ENCODE assay signal across 2 cellular contexts in the genomic region with DNA sequence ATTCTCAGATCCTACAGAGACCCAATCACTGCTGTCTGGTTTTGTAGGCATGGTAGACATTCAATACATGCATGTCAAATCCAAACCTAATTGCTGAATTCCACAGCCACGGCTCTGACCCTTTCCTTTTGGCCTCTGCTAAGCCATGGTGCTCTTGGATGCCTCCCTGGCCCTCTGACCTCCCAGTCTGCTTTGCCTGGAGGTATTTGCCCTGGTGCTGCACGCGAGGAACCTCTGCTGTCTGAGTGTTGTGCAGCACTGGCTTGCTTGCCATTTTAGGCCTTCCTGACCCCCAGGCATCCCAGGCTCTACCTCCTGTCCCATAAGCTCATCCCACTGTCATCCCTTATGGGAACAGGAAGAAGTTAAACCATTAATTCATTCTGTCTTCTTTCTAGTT.
TF ChIP-seq lines count a peak whose summit lies in the region.

No MANE protein-coding gene starts in this region.

TF ChIP-seq in SK-N-SH, 30 proteins besides CTCF, POLR2A, EP300 and RAD21 (continued from another document):
- TF ChIP-seq, protein P1, sequence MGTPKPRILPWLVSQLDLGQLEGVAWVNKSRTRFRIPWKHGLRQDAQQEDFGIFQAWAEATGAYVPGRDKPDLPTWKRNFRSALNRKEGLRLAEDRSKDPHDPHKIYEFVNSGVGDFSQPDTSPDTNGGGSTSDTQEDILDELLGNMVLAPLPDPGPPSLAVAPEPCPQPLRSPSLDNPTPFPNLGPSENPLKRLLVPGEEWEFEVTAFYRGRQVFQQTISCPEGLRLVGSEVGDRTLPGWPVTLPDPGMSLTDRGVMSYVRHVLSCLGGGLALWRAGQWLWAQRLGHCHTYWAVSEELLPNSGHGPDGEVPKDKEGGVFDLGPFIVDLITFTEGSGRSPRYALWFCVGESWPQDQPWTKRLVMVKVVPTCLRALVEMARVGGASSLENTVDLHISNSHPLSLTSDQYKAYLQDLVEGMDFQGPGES (IDR thresholded peaks at IDR 0.05; ENCODE audit: low read depth, low read length), result no peak
- TF ChIP-seq, protein P2, sequence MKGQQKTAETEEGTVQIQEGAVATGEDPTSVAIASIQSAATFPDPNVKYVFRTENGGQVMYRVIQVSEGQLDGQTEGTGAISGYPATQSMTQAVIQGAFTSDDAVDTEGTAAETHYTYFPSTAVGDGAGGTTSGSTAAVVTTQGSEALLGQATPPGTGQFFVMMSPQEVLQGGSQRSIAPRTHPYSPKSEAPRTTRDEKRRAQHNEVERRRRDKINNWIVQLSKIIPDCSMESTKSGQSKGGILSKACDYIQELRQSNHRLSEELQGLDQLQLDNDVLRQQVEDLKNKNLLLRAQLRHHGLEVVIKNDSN (IDR thresholded peaks at IDR 0.05; ENCODE audit: borderline replicate concordance, low read depth), result no peak
- TF ChIP-seq ZBTB33 (IDR thresholded peaks at IDR 0.05; ENCODE audit: borderline replicate concordance, low read depth) (no peak), FOXJ3 (CRISPR knock-in tag; IDR thresholded peaks at IDR 0.05) (no peak), FOSL2 (IDR thresholded peaks at IDR 0.05; ENCODE audit: borderline replicate concordance, low read depth) (no peak), FOXM1 (IDR thresholded peaks at IDR 0.05; ENCODE audit: low read depth) (no peak)
- TF ChIP-seq, protein P3, sequence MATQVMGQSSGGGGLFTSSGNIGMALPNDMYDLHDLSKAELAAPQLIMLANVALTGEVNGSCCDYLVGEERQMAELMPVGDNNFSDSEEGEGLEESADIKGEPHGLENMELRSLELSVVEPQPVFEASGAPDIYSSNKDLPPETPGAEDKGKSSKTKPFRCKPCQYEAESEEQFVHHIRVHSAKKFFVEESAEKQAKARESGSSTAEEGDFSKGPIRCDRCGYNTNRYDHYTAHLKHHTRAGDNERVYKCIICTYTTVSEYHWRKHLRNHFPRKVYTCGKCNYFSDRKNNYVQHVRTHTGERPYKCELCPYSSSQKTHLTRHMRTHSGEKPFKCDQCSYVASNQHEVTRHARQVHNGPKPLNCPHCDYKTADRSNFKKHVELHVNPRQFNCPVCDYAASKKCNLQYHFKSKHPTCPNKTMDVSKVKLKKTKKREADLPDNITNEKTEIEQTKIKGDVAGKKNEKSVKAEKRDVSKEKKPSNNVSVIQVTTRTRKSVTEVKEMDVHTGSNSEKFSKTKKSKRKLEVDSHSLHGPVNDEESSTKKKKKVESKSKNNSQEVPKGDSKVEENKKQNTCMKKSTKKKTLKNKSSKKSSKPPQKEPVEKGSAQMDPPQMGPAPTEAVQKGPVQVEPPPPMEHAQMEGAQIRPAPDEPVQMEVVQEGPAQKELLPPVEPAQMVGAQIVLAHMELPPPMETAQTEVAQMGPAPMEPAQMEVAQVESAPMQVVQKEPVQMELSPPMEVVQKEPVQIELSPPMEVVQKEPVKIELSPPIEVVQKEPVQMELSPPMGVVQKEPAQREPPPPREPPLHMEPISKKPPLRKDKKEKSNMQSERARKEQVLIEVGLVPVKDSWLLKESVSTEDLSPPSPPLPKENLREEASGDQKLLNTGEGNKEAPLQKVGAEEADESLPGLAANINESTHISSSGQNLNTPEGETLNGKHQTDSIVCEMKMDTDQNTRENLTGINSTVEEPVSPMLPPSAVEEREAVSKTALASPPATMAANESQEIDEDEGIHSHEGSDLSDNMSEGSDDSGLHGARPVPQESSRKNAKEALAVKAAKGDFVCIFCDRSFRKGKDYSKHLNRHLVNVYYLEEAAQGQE (IDR thresholded peaks at IDR 0.05; ENCODE audit: low read depth, low read length), result no peak

TF ChIP-seq in SK-N-SH treated with all-trans-retinoic acid at 6 μM for 48 hours, 23 proteins besides CTCF, POLR2A, EP300 and RAD21 (continued from another document):
- TF ChIP-seq, protein P4, sequence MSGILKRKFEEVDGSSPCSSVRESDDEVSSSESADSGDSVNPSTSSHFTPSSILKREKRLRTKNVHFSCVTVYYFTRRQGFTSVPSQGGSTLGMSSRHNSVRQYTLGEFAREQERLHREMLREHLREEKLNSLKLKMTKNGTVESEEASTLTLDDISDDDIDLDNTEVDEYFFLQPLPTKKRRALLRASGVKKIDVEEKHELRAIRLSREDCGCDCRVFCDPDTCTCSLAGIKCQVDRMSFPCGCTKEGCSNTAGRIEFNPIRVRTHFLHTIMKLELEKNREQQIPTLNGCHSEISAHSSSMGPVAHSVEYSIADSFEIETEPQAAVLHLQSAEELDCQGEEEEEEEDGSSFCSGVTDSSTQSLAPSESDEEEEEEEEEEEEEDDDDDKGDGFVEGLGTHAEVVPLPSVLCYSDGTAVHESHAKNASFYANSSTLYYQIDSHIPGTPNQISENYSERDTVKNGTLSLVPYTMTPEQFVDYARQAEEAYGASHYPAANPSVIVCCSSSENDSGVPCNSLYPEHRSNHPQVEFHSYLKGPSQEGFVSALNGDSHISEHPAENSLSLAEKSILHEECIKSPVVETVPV (CRISPR knock-in tag; IDR thresholded peaks at IDR 0.05), result no peak
- TF ChIP-seq RARB (CRISPR knock-in tag; IDR thresholded peaks at IDR 0.05), result no peak
- TF ChIP-seq, protein P5, sequence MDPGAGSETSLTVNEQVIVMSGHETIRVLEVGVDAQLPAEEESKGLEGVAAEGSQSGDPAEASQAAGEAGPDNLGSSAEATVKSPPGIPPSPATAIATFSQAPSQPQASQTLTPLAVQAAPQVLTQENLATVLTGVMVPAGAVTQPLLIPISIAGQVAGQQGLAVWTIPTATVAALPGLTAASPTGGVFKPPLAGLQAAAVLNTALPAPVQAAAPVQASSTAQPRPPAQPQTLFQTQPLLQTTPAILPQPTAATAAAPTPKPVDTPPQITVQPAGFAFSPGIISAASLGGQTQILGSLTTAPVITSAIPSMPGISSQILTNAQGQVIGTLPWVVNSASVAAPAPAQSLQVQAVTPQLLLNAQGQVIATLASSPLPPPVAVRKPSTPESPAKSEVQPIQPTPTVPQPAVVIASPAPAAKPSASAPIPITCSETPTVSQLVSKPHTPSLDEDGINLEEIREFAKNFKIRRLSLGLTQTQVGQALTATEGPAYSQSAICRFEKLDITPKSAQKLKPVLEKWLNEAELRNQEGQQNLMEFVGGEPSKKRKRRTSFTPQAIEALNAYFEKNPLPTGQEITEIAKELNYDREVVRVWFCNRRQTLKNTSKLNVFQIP (CRISPR knock-in tag; IDR thresholded peaks at IDR 0.05; ENCODE audit: borderline replicate concordance, low read depth), result no peak
- no peak for TF ChIP-seq PPARA (CRISPR knock-in tag; IDR thresholded peaks at IDR 0.05; ENCODE audit: borderline replicate concordance)
TF ChIP-seq in SK-N-SH treated with all-trans-retinoic acid at 6 μM for 48 hours: peak in this region for 0.
